Comparison of ENCODE assay signal across 1 cellular context in genomic region chr13:70173236-70173959, GRCh38.
TF ChIP-seq lines count a peak whose summit lies in the region.

No MANE protein-coding gene starts in this region.

TF ChIP-seq in WTC11, 78 proteins besides CTCF, POLR2A, EP300 and RAD21 (continued from another document):
- TF ChIP-seq MAX (CRISPR knock-in tag; IDR thresholded peaks at IDR 0.05) (no peak), ZNF281 (CRISPR knock-in tag; IDR thresholded peaks at IDR 0.05) (no peak), ZNF396 (CRISPR knock-in tag; IDR thresholded peaks at IDR 0.05; ENCODE audit: borderline replicate concordance) (no peak)
